ENCODE assay signal across 12 cellular contexts in genomic region chr11:130162733-130163132, GRCh38. TPM values are rescaled to one million over a fixed set of nuclear protein-coding genes. Genes with fewer than 3 reads are reported as not detected.
DNase-seq lines count a peak whose midpoint lies in the region; ATAC-seq and TF ChIP-seq lines count a peak whose summit lies in the region.
"Had no signal": no experiment of that assay in that cellular context is flagged by ENCODE, and none has a peak within 500 bp of the region (broad histone marks: within the 10 kb centered on the region; RNA-seq: fewer than 3 reads in every experiment).

No MANE protein-coding gene starts in this region.

- H3K4me2 ChIP-seq in HCT116 (ENCODE audit: low read length) (peak overlapping the region; percentile 97), PC-3 (ENCODE audit: low read length) (peak overlapping the region; percentile 87)

- H3K9me3 Mint-ChIP-seq in endothelial cell (ENCODE audit: unreplicated experiment) = no peaks in the 10 kb centered on the region
- H3K9me3 Mint-ChIP-seq: activated B cell treated with CpG ODN at 0.5 μM for 24 hours had no signal

- RAD21 ChIA-PET in HCT116 (lab: Charles Lee; ENCODE audit: low non-redundant PET in 1 of 2, low total read pairs in 2 of 2, uncharacterized antibody in 2 of 2, unreplicated experiment in 2 of 2) = no interaction called here

- H3K36me3 Mint-ChIP-seq in endothelial cell (ENCODE audit: low read depth, unreplicated experiment) = peaks cover 9% of the 10 kb centered on the region

- H3K9ac ChIP-seq in HCT116 (ENCODE audit: low read length) (peak overlapping the region; percentile 25), PC-3 (ENCODE audit: low read length) (no peak overlapping the region)

- H3K4me3 ChIP-seq in HCT116 (replicated peaks in 1 of 2; ENCODE audit: low read depth in 1 of 2, low read length in 2 of 2) (no peak overlapping the region), PC-3 (ENCODE audit: low read length) (0 out of 2 replicates have a peak overlapping the region, but pooled peaks have one; percentile 12), foreskin fibroblast (ENCODE audit: low read depth in 1 of 2, low read length in 2 of 2) (no peak overlapping the region)

- TF ChIP-seq POLR2A in HCT116 (IDR thresholded peaks at IDR 0.05; ENCODE audit: borderline replicate concordance, extremely low read depth, insufficient read depth, insufficient read length) = no peak

- H3K4me1 ChIP-seq in HCT116 (ENCODE audit: control insufficient read depth in 1 of 2, insufficient read depth in 2 of 2, low read length in 2 of 2) (peaks cover 43 to 80% of the 10 kb centered on the region in 2 experiments), PC-3 (ENCODE audit: insufficient read depth, low read length) (peaks cover 65% of the 10 kb centered on the region)

- no peak overlapping the region for H3K4me3 Mint-ChIP-seq in endothelial cell (ENCODE audit: unreplicated experiment)

- H2AFZ ChIP-seq in HCT116 (ENCODE audit: low read depth, low read length, poor library complexity, severe bottlenecking) = no peak overlapping the region
- H2AFZ ChIP-seq in PC-3 (ENCODE audit: low read length) = no peak overlapping the region

- intact Hi-C loops in HCT116 (cut with micrococcal nuclease) (no loop called here), PC-3 (cut with micrococcal nuclease) (no loop called here)

- TF ChIP-seq RAD21 in HCT116 (IDR thresholded peaks at IDR 0.05; ENCODE audit: low read depth) = no peak

- CTCF ChIA-PET in HCT116 (lab: Charles Lee) (no interaction called here), PC-3 (lab: Charles Lee) (no interaction called here)

- H3K4me1 Mint-ChIP-seq in endothelial cell (ENCODE audit: unreplicated experiment) = peaks cover 21% of the 10 kb centered on the region

- no peaks in the 10 kb centered on the region for H3K9me3 ChIP-seq in HCT116 (ENCODE audit: control insufficient read depth in 1 of 2, insufficient read depth in 1 of 2, low read depth in 1 of 2, low read length in 2 of 2)
- no peaks in the 10 kb centered on the region for H3K9me3 ChIP-seq in PC-3 (ENCODE audit: low read length)

- H3K9me2 ChIP-seq in HCT116 (ENCODE audit: insufficient read depth) = no peaks in the 10 kb centered on the region
- H3K9me2 ChIP-seq in PC-3 (replicated peaks; ENCODE audit: low read length) = no peaks in the 10 kb centered on the region

- TF ChIP-seq CTCF in HCT116 (IDR thresholded peaks at IDR 0.05 in 2 of 3, conservative IDR thresholded peaks at IDR 0.05 in 1 of 3; ENCODE audit: borderline replicate concordance in 1 of 3, insufficient read depth in 1 of 3, low read depth in 2 of 3, low read length in 2 of 3) (no peak), PC-3 (conservative IDR thresholded peaks at IDR 0.05; ENCODE audit: low read depth, low read length) (no peak), foreskin fibroblast (IDR thresholded peaks at IDR 0.05; ENCODE audit: low read depth, low read length) (no peak), endothelial cell (IDR thresholded peaks at IDR 0.05; ENCODE audit: unreplicated experiment) (no peak)

- ATAC-seq in HCT116 (no peak), PC-3 (no peak), HG03378 (IDR thresholded peaks at IDR 0.05; ENCODE audit: unreplicated experiment) (no peak), GM18909 (IDR thresholded peaks at IDR 0.05; ENCODE audit: poor library complexity, unreplicated experiment) (no peak)

- peak overlapping the region; percentile 43; the same call in 1 of the 2 replicates for H3K27ac ChIP-seq in HCT116 (ENCODE audit: low read depth, low read length)
- H3K27ac ChIP-seq in PC-3 (ENCODE audit: low read length) = peak overlapping the region; percentile 22

- H3F3A ChIP-seq in PC-3 (ENCODE audit: low read length, unreplicated experiment) = peaks cover 6% of the 10 kb centered on the region

- DNase-seq in AG08395 (ENCODE audit: low spot score) = peak; percentile 17
- DNase-seq in HCT116 (ENCODE audit: low read depth, low spot score) = no peak
- DNase-seq in PC-3 = no peak
- DNase-seq in foreskin fibroblast = peak; percentile 16 to 45
- DNase-seq in NCI-H446 (lab: John Stamatoyannopoulos, UW) = no peak
- no peak for DNase-seq in endothelial cell (ENCODE audit: low spot score)
- DNase-seq: activated B cell treated with CpG ODN at 0.5 μM for 24 hours, amygdala, NCI-H524, retina had no signal

- no TSS peak for BruUV-seq in HCT116 (replicated peaks; lab: Mats Ljungman, UMichigan)
- BruUV-seq in PC-3 (replicated peaks; lab: Mats Ljungman, UMichigan) = no TSS peak

- H3K79me2 ChIP-seq in HCT116 (ENCODE audit: insufficient read depth, low read length) = peaks cover 75% of the 10 kb centered on the region
- H3K79me2 ChIP-seq in PC-3 (ENCODE audit: low read length) = peaks cover 74% of the 10 kb centered on the region

- H4K20me1 ChIP-seq in HCT116 (ENCODE audit: insufficient read depth) = peaks cover 8% of the 10 kb centered on the region; the same call in 1 of the 2 replicates
- H4K20me1 ChIP-seq in PC-3 (ENCODE audit: low read length) = peaks cover 57% of the 10 kb centered on the region

- H3K27ac Mint-ChIP-seq in endothelial cell (ENCODE audit: unreplicated experiment) = no peak overlapping the region

- POLR2A ChIA-PET in HCT116 (lab: Charles Lee) = no interaction called here
- POLR2A ChIA-PET in PC-3 (lab: Charles Lee; ENCODE audit: unreplicated experiment) = no interaction called here

- no peaks in the 10 kb centered on the region for H3K27me3 ChIP-seq in HCT116 (ENCODE audit: insufficient read depth, low read length)
- no peaks in the 10 kb centered on the region for H3K27me3 ChIP-seq in PC-3 (ENCODE audit: low read length)

- H3K36me3 ChIP-seq in HCT116 (ENCODE audit: control insufficient read depth in 1 of 2, insufficient read depth in 2 of 2, low read length in 2 of 2) (0 out of 4 replicates have a peak, but pooled peaks cover 0 to 5% of the 10 kb centered on the region in 2 experiments), PC-3 (ENCODE audit: low read depth, low read length) (peaks cover 10% of the 10 kb centered on the region; the same call in 1 of the 2 replicates)

- peaks cover 19% of the 10 kb centered on the region for H3K27me3 Mint-ChIP-seq in endothelial cell (ENCODE audit: unreplicated experiment)
- H3K27me3 Mint-ChIP-seq: activated B cell treated with CpG ODN at 0.5 μM for 24 hours had no signal

TF ChIP-seq in HCT116, 20 proteins besides CTCF, POLR2A, EP300 and RAD21:
- no peak for TF ChIP-seq ELF1 (IDR thresholded peaks at IDR 0.05; ENCODE audit: borderline replicate concordance, low read depth)
- peak; percentile 47 for TF ChIP-seq MAX (IDR thresholded peaks at IDR 0.05)

RNA-seq across cellular contexts. Expression of gene ST14, which starts 3.2 kb away (rescaled TPM):
- total RNA-seq in HCT116 (2021; ENCODE audit: unreplicated experiment) (107 TPM), PC-3 (2014; rRNA removed) (231 and 289 TPM in 2 replicates), endothelial cell (ENCODE audit: unreplicated experiment) (8.7 TPM)
- 133 and 134 TPM in 2 replicates for polyA plus RNA-seq in HCT116 (2012)

Comparison
In these comparisons a context has a peak if more than half of its experiments do, and no peak if none do; other contexts are left out.
1. DNase-seq: peak in AG08395 (single experiment) and foreskin fibroblast (2 of 2); none in HCT116 (single experiment), PC-3 (single experiment), NCI-H446 (0 of 2) and endothelial cell (single experiment).
2. RNA of gene ST14, which starts 3.2 kb away (total RNA-seq): 231 to 289 TPM in PC-3 and 107 TPM in HCT116 (single experiment); 8.7 TPM in endothelial cell (single experiment); every median in the first group is over 10 times any median in the second.